Comparison of ENCODE assay signal across 9 cellular contexts in the genomic region with DNA sequence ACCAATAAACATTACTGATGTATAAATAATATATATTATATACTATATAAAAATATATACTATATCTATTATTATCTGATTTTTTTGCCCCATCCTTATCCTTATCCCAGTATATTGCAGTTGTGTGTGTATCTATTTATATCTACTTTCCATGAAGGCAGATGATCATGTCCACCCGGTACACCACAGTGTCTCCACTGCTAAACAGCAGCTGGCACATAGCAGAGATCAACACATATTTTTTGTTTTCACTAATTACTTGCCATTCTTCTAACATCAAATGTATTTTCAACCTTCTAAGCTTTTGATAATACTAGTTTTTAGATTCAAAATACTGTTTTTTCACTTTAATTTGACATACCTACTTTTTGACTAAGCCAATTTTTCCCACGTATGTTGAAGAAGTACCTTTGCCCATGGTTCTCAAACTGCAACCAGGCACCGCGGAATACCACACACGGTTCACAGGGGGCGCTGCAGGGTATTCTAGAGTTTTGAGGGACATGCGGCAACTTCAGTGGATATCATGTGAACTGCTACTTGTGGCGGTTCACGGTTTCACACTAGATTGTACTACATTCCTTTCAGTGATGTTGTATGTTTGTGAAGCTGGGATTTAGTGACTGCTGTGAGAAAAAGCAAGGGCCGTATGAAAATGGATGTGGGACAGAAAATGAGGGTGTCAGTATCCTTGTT.
DNase-seq lines count a peak whose midpoint lies in the region; ATAC-seq, FAIRE-seq and TF ChIP-seq lines count a peak whose summit lies in the region.
"Had no signal": no experiment of that assay in that cellular context is flagged by ENCODE, and none has a peak within 500 bp of the region (broad histone marks: within the 10 kb centered on the region; RNA-seq: fewer than 3 reads in every experiment).

No MANE protein-coding gene starts in this region.

- H3K27me3 ChIP-seq in DND-41 (ENCODE audit: insufficient read depth, low read length, poor library complexity) (no peaks in the 10 kb centered on the region), HL-60 (ENCODE audit: insufficient read depth, poor library complexity, severe bottlenecking) (no peaks in the 10 kb centered on the region), brain microvascular endothelial cell (replicated peaks) (no peaks in the 10 kb centered on the region), mesendoderm (ENCODE audit: insufficient read depth, low read length, poor library complexity) (no peaks in the 10 kb centered on the region), small intestine (ENCODE audit: control insufficient read depth in 2 of 2, insufficient read depth in 2 of 2, low read length in 2 of 2) (no peaks in the 10 kb centered on the region)
- H3K27me3 ChIP-seq: SJCRH30 had no signal

- no peaks in the 10 kb centered on the region for H3K79me1 ChIP-seq in mesendoderm (ENCODE audit: low read length)

- H2BK5ac ChIP-seq in mesendoderm (ENCODE audit: low read length) = no peak overlapping the region

- H2AK5ac ChIP-seq in mesendoderm (ENCODE audit: low read length) = no peak overlapping the region

- H3K4me3 ChIP-seq in DND-41 (ENCODE audit: low read depth in 1 of 2, low read length in 2 of 2) (no peak overlapping the region), HL-60 (replicated peaks; ENCODE audit: insufficient read depth, low read length) (no peak overlapping the region), brain microvascular endothelial cell (ENCODE audit: low read depth, low read length) (no peak overlapping the region), mesendoderm (ENCODE audit: low read length) (no peak overlapping the region), small intestine (ENCODE audit: low read depth in 1 of 2, low read length in 2 of 2) (no peak overlapping the region)
- H3K4me3 ChIP-seq: SJCRH30 had no signal

- FAIRE-seq in small intestine (lab: Jason Lieb, UNC) = no peak

- H3K18ac ChIP-seq in mesendoderm (ENCODE audit: low read length) = no peak overlapping the region

- WGBS in mesendoderm (ENCODE audit: extremely low coverage, insufficient coverage, low lambda C conversion rate) = no CpG with 5 or more reads among the region's 10 CpGs
- 34 to 46% (median 40%) methylated on average over 10 of the region's 10 CpGs for WGBS in small intestine, 3 donors

- no peak overlapping the region for H4K8ac ChIP-seq in mesendoderm (ENCODE audit: low read depth, low read length)

- H3K36me3 ChIP-seq in DND-41 (ENCODE audit: insufficient read depth, low read length) (no peaks in the 10 kb centered on the region), brain microvascular endothelial cell (replicated peaks) (no peaks in the 10 kb centered on the region), mesendoderm (ENCODE audit: control insufficient read depth, insufficient read depth, low read length) (no peaks in the 10 kb centered on the region), small intestine (ENCODE audit: control insufficient read depth in 2 of 2, insufficient read depth in 2 of 2, low read length in 2 of 2) (no peaks in the 10 kb centered on the region)
- H3K36me3 ChIP-seq: SJCRH30 had no signal

- no peak overlapping the region for H2AFZ ChIP-seq in DND-41 (ENCODE audit: low read depth, low read length)

- H2BK120ac ChIP-seq in mesendoderm (ENCODE audit: low read depth, low read length) = no peak overlapping the region

- ATAC-seq in DND-41 (ENCODE audit: insufficient read depth, low read depth) (no peak), GM19452 (IDR thresholded peaks at IDR 0.05; ENCODE audit: unreplicated experiment) (peak; percentile 83), GM18861 (IDR thresholded peaks at IDR 0.05; ENCODE audit: unreplicated experiment) (no peak)

- H3K79me2 ChIP-seq in DND-41 (ENCODE audit: insufficient read depth, low read length) = no peaks in the 10 kb centered on the region
- no peaks in the 10 kb centered on the region for H3K79me2 ChIP-seq in mesendoderm (ENCODE audit: control insufficient read depth, insufficient read depth, low read length)

- DNase-seq in DND-41 (peak; percentile 5), HL-60 (ENCODE audit: low read depth in 1 of 2, low spot score in 1 of 2) (peak; percentile 3 to 11), brain microvascular endothelial cell (peak; percentile 66), mesendoderm (peak; percentile 91), putamen (ENCODE audit: low spot score) (no peak), small intestine (no peak)

- H4K5ac ChIP-seq in mesendoderm (ENCODE audit: low read length) = no peak overlapping the region

- no peak overlapping the region for H3K4ac ChIP-seq in mesendoderm (ENCODE audit: low read depth, low read length)

- H3K23ac ChIP-seq in mesendoderm (ENCODE audit: low read length) = no peak overlapping the region

- TF ChIP-seq CTCF in DND-41 (IDR thresholded peaks at IDR 0.05; ENCODE audit: borderline replicate concordance, extremely low read depth, low read length, poor library complexity, severe bottlenecking) (peak; percentile 33), HL-60 (IDR thresholded peaks at IDR 0.05; ENCODE audit: insufficient read depth, low read length) (no peak), brain microvascular endothelial cell (IDR thresholded peaks at IDR 0.05; ENCODE audit: low read depth, low read length, missing control alignments) (peak; percentile 77)

- H3K56ac ChIP-seq in mesendoderm (ENCODE audit: low read length) = no peak overlapping the region

- H4K20me1 ChIP-seq in DND-41 (ENCODE audit: insufficient read depth, low read length) = no peaks in the 10 kb centered on the region

- H3K9ac ChIP-seq in DND-41 (ENCODE audit: low read depth, low read length) (no peak overlapping the region), mesendoderm (ENCODE audit: low read length) (no peak overlapping the region)

- H3K9me3 ChIP-seq in DND-41 (ENCODE audit: insufficient read depth, low read length, severe bottlenecking) (no peaks in the 10 kb centered on the region), small intestine (ENCODE audit: control insufficient read depth, low read depth) (no peaks in the 10 kb centered on the region)
- H3K9me3 ChIP-seq: SJCRH30 had no signal

- no peak overlapping the region for H2BK15ac ChIP-seq in mesendoderm (replicated peaks; ENCODE audit: low read depth)

- no peaks in the 10 kb centered on the region for H3K4me1 ChIP-seq in DND-41 (ENCODE audit: insufficient read depth, low read length)
- H3K4me1 ChIP-seq in mesendoderm (ENCODE audit: control insufficient read depth, low read depth, low read length) = no peaks in the 10 kb centered on the region
- H3K4me1 ChIP-seq in small intestine (ENCODE audit: control insufficient read depth in 2 of 2, insufficient read depth in 1 of 2, low read depth in 1 of 2, low read length in 1 of 2) = no peaks in the 10 kb centered on the region
- H3K4me1 ChIP-seq: SJCRH30 had no signal

- in situ Hi-C loops in brain microvascular endothelial cell (cut with HindIII; ENCODE audit: low pct_ligation_motif_present, low sequenced_read_pairs) = no loop called here

- H3K27ac ChIP-seq in DND-41 (ENCODE audit: low read length) = no peak overlapping the region
- H3K27ac ChIP-seq in HL-60 (replicated peaks) = no peak overlapping the region
- no peak overlapping the region for H3K27ac ChIP-seq in brain microvascular endothelial cell
- no peak overlapping the region for H3K27ac ChIP-seq in mesendoderm (ENCODE audit: low read depth, low read length)
- no peak overlapping the region for H3K27ac ChIP-seq in small intestine (ENCODE audit: low read depth in 1 of 2, low read length in 1 of 2)
- H3K27ac ChIP-seq: SJCRH30 had no signal

- H3K4me2 ChIP-seq in DND-41 (ENCODE audit: insufficient read depth, low read length) = no peak overlapping the region
- H3K4me2 ChIP-seq in mesendoderm (ENCODE audit: low read length) = no peak overlapping the region

Comparison
In these comparisons a context has a peak if more than half of its experiments do, and no peak if none do; other contexts are left out.
1. DNase-seq: peak in DND-41 (single experiment), HL-60 (2 of 2), brain microvascular endothelial cell (single experiment) and mesendoderm (single experiment); none in putamen (single experiment) and small intestine (single experiment).